In the genomic region with DNA sequence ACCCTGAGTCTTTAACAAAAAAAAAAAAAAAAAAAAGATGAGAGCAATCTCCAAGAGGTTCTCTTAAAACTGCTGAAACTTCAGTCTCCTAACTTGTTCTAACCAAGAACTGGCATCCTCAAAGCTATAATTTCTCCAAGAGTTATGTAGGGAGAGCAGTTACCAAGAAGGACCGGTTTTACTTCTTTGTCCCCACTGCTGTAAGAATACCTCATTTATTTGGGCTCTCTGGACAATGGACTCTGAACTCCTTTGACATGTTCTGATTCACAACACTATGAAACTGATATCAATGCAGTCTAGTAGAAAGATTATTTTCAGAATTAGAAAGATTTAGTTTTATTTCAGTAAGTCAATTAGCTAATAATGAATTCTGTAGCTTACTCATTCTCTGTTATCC, we compare ENCODE assay signal across 13 cellular contexts.
"Had no signal": no experiment of that assay in that cellular context is flagged by ENCODE, and none has a peak within 500 bp of the region (broad histone marks: within the 10 kb centered on the region; RNA-seq: fewer than 3 reads in every experiment).

No MANE protein-coding gene starts in this region.

- H3K27me3 ChIP-seq: adrenal gland, upper lobe of left lung had no signal

- ATAC-seq: effector memory CD8-positive, alpha-beta T cell; right cardiac atrium; T-helper 17 cell had no signal

- H3K9me3 Mint-ChIP-seq: dendritic cell treated with granulocyte-macrophage colony-stimulating factor and Interleukin-4, amounts not matched to agents 40 ng/mL and 50 ng/mL, for 4 days; effector memory CD8-positive, alpha-beta T cell; memory B cell; neural crest cell had no signal

- H3K4me3 ChIP-seq: adrenal gland, upper lobe of left lung had no signal

- H3K4me3 Mint-ChIP-seq: dendritic cell treated with granulocyte-macrophage colony-stimulating factor and Interleukin-4, amounts not matched to agents 40 ng/mL and 50 ng/mL, for 4 days; effector memory CD8-positive, alpha-beta T cell; memory B cell; neural crest cell; T-helper 17 cell had no signal

- H3K4me1 Mint-ChIP-seq: neural crest cell had no signal

- H3K27me3 Mint-ChIP-seq: dendritic cell treated with granulocyte-macrophage colony-stimulating factor and Interleukin-4, amounts not matched to agents 40 ng/mL and 50 ng/mL, for 4 days; effector memory CD8-positive, alpha-beta T cell; memory B cell; T-helper 17 cell had no signal

- H3K9me3 ChIP-seq: adrenal gland, upper lobe of left lung had no signal

- H3K27ac ChIP-seq: adrenal gland had no signal

- H3K4me1 ChIP-seq: adrenal gland had no signal

- DNase-seq: activated CD4-positive, alpha-beta T cell treated with anti-CD3 and anti-CD28 coated beads, Interleukin-2, amount 50 U/mL, for 1 hour; activated naive CD4-positive, alpha-beta T cell treated with anti-CD3 and anti-CD28 coated beads, Interleukin-2, amount 50 U/mL, for 16 hours; activated T-cell treated with anti-CD3 and anti-CD28 coated beads for 4 hours; adrenal gland; effector memory CD8-positive, alpha-beta T cell; posterior cingulate gyrus; right cardiac atrium; stimulated activated naive CD4-positive, alpha-beta T cell; T-helper 17 cell; upper lobe of left lung had no signal

- H3K27ac Mint-ChIP-seq: dendritic cell treated with granulocyte-macrophage colony-stimulating factor and Interleukin-4, amounts not matched to agents 40 ng/mL and 50 ng/mL, for 4 days; memory B cell; T-helper 17 cell had no signal
